8 cellular contexts compared by ENCODE assay signal in genomic region chr16:30649725-30650368, GRCh38. TPM values are rescaled to one million over a fixed set of nuclear protein-coding genes. Genes with fewer than 3 reads are reported as not detected.
DNase-seq lines count a peak whose midpoint lies in the region; ATAC-seq and TF ChIP-seq lines count a peak whose summit lies in the region.

No MANE protein-coding gene starts in this region.

- no peak for DNase-seq in AG04450 (ENCODE audit: low read depth, low spot score)
- peak; percentile 21 for DNase-seq in activated T-helper 2 cell treated with anti-CD3 and anti-CD28 coated beads, Interferon-gamma antibody, Interleukin-2, Interleukin-4, amounts not matched to agents 10 μg/mL and 5 μg/mL and 100 μg/mL, durations not matched to agents 14 hours and 24 hours and 36 hours (ENCODE audit: low spot score)
- no peak for DNase-seq in NCI-H345 (lab: John Stamatoyannopoulos, UW)

- POLR2A ChIA-PET in AG04450 (lab: Yijun Ruan, JAX) = interaction anchor here (0.5 to 2.2 kb wide), 14 partner anchors 9 to 834 kb away, joined by 3 to 18 read pairs (median 4); partner anchors contain the start of genes FBRS, ITGAL, PAGR1 and SRCAP

- H3K36me3 Mint-ChIP-seq in activated T-helper 2 cell treated with anti-CD3 and anti-CD28 coated beads, Interferon-gamma antibody, Interleukin-2, Interleukin-4, amounts not matched to agents 10 μg/mL and 5 μg/mL and 100 μg/mL, durations not matched to agents 14 hours and 24 hours and 36 hours (ENCODE audit: low read depth) = peaks cover 32% of the 10 kb centered on the region
- peaks cover 16% of the 10 kb centered on the region for H3K36me3 Mint-ChIP-seq in stimulated activated memory B cell treated with anti-CD40 and anti-IgM and Interleukin-4, amounts not matched to agents 10 μg/mL and 1 μg/mL and 100 μg/mL, for 72 hours

- intact Hi-C loops in activated T-helper 2 cell treated with anti-CD3 and anti-CD28 coated beads, Interferon-gamma antibody, Interleukin-2, Interleukin-4, amounts not matched to agents 10 μg/mL and 5 μg/mL and 100 μg/mL, durations not matched to agents 14 hours and 24 hours and 36 hours (cut with micrococcal nuclease) = loop anchor here (1.0 kb wide), 4 partner anchors 8 to 280 kb away; partner anchors contain the start of genes FBRS and TBC1D10B

- peak overlapping the region; percentile 50 for H3K4me3 ChIP-seq in AG04450 (ENCODE audit: low read depth, low read length)
- peak overlapping the region; percentile 70 for H3K4me3 ChIP-seq in iPS-15b (ENCODE audit: low read depth, low read length)

- no peaks in the 10 kb centered on the region for H3K27me3 Mint-ChIP-seq in activated T-helper 2 cell treated with anti-CD3 and anti-CD28 coated beads, Interferon-gamma antibody, Interleukin-2, Interleukin-4, amounts not matched to agents 10 μg/mL and 5 μg/mL and 100 μg/mL, durations not matched to agents 14 hours and 24 hours and 36 hours (ENCODE audit: low read depth)
- H3K27me3 Mint-ChIP-seq in stimulated activated memory B cell treated with anti-CD40 and anti-IgM and Interleukin-4, amounts not matched to agents 10 μg/mL and 1 μg/mL and 100 μg/mL, for 72 hours = no peaks in the 10 kb centered on the region

- peak overlapping the region; percentile 89 for H3K27ac ChIP-seq in AG04450 (ENCODE audit: low read depth, low read length)

- no peaks in the 10 kb centered on the region; the same call in 1 of the 2 replicates for H3K9me3 ChIP-seq in AG04450 (ENCODE audit: control insufficient read depth, insufficient read depth, low read length)
- H3K9me3 ChIP-seq in iPS-15b (ENCODE audit: control insufficient read depth, insufficient read depth, low read length) = no peaks in the 10 kb centered on the region

- H3K4me3 Mint-ChIP-seq in activated T-helper 2 cell treated with anti-CD3 and anti-CD28 coated beads, Interferon-gamma antibody, Interleukin-2, Interleukin-4, amounts not matched to agents 10 μg/mL and 5 μg/mL and 100 μg/mL, durations not matched to agents 14 hours and 24 hours and 36 hours (ENCODE audit: low read depth) = peak overlapping the region; percentile 98
- peak overlapping the region; percentile 94 for H3K4me3 Mint-ChIP-seq in stimulated activated memory B cell treated with anti-CD40 and anti-IgM and Interleukin-4, amounts not matched to agents 10 μg/mL and 1 μg/mL and 100 μg/mL, for 72 hours

- H3K4me1 ChIP-seq in iPS-15b (ENCODE audit: control insufficient read depth, insufficient read depth, low read length) = no peaks in the 10 kb centered on the region

- CTCF ChIA-PET in AG04450 (lab: Charles Lee) = interaction anchor here (0.6 to 1.4 kb wide), 4 partner anchors 16 to 200 kb away, joined by 3 to 6 read pairs (median 4); partner anchors contain the start of gene ZNF747

- peaks cover 2% of the 10 kb centered on the region for H3K36me3 ChIP-seq in iPS-15b (ENCODE audit: control insufficient read depth, insufficient read depth, low read length)

- H3K9me3 Mint-ChIP-seq in activated T-helper 2 cell treated with anti-CD3 and anti-CD28 coated beads, Interferon-gamma antibody, Interleukin-2, Interleukin-4, amounts not matched to agents 10 μg/mL and 5 μg/mL and 100 μg/mL, durations not matched to agents 14 hours and 24 hours and 36 hours = no peaks in the 10 kb centered on the region
- H3K9me3 Mint-ChIP-seq in stimulated activated memory B cell treated with anti-CD40 and anti-IgM and Interleukin-4, amounts not matched to agents 10 μg/mL and 1 μg/mL and 100 μg/mL, for 72 hours = no peaks in the 10 kb centered on the region

- no peak for TF ChIP-seq CTCF in AG04450 (IDR thresholded peaks at IDR 0.05; ENCODE audit: low read depth, low read length)

- H3K27me3 ChIP-seq in AG04450 (ENCODE audit: control insufficient read depth, insufficient read depth, low read length) = no peaks in the 10 kb centered on the region
- peaks cover 13% of the 10 kb centered on the region for H3K27me3 ChIP-seq in iPS-15b (ENCODE audit: control insufficient read depth, insufficient read depth, low read length)

- H3K4me1 Mint-ChIP-seq in activated T-helper 2 cell treated with anti-CD3 and anti-CD28 coated beads, Interferon-gamma antibody, Interleukin-2, Interleukin-4, amounts not matched to agents 10 μg/mL and 5 μg/mL and 100 μg/mL, durations not matched to agents 14 hours and 24 hours and 36 hours (ENCODE audit: low read depth) = peaks cover 13% of the 10 kb centered on the region
- peaks cover 23% of the 10 kb centered on the region for H3K4me1 Mint-ChIP-seq in stimulated activated memory B cell treated with anti-CD40 and anti-IgM and Interleukin-4, amounts not matched to agents 10 μg/mL and 1 μg/mL and 100 μg/mL, for 72 hours

- peak overlapping the region; percentile 85 for H3K9ac ChIP-seq in iPS-15b (ENCODE audit: low read depth, low read length)

- ATAC-seq in HG02610 (IDR thresholded peaks at IDR 0.05; ENCODE audit: unreplicated experiment) = peak; percentile 2
- ATAC-seq in stimulated activated memory B cell treated with anti-CD40 and anti-IgM and Interleukin-4, amounts not matched to agents 10 μg/mL and 1 μg/mL and 100 μg/mL, for 72 hours = no peak
- no peak for ATAC-seq in HG02623 (IDR thresholded peaks at IDR 0.05; ENCODE audit: unreplicated experiment)
- ATAC-seq in HG02852 (IDR thresholded peaks at IDR 0.05; ENCODE audit: unreplicated experiment) = no peak

- H3K27ac Mint-ChIP-seq in activated T-helper 2 cell treated with anti-CD3 and anti-CD28 coated beads, Interferon-gamma antibody, Interleukin-2, Interleukin-4, amounts not matched to agents 10 μg/mL and 5 μg/mL and 100 μg/mL, durations not matched to agents 14 hours and 24 hours and 36 hours = peak overlapping the region; percentile 97
- peak overlapping the region; percentile 90 for H3K27ac Mint-ChIP-seq in stimulated activated memory B cell treated with anti-CD40 and anti-IgM and Interleukin-4, amounts not matched to agents 10 μg/mL and 1 μg/mL and 100 μg/mL, for 72 hours

RNA-seq across cellular contexts. Expression of gene PRR14, which starts 0.9 kb away (rescaled TPM):
- polyA plus RNA-seq in AG04450 (2011; rRNA removed) = 4.9 and 6.9 TPM in 2 replicates
- polyA minus RNA-seq in AG04450 (2011; rRNA and poly(A)+ RNA removed) = 3.7 and 3.8 TPM in 2 replicates
- 84.0 and 90.5 TPM in 2 replicates for total RNA-seq in activated T-helper 2 cell treated with anti-CD3 and anti-CD28 coated beads, Interferon-gamma antibody, Interleukin-2, Interleukin-4, amounts not matched to agents 10 μg/mL and 5 μg/mL and 100 μg/mL, durations not matched to agents 14 hours and 24 hours and 36 hours

RNA-seq across cellular contexts. Expression of gene FBRS, which starts 8.4 kb away (rescaled TPM):
- polyA plus RNA-seq in AG04450 (2011; rRNA removed) = 5.0 and 9.0 TPM in 2 replicates
- 13.2 and 18.5 TPM in 2 replicates for polyA minus RNA-seq in AG04450 (2011; rRNA and poly(A)+ RNA removed)
- total RNA-seq in activated T-helper 2 cell treated with anti-CD3 and anti-CD28 coated beads, Interferon-gamma antibody, Interleukin-2, Interleukin-4, amounts not matched to agents 10 μg/mL and 5 μg/mL and 100 μg/mL, durations not matched to agents 14 hours and 24 hours and 36 hours = 107 TPM in 2 replicates

RNA-seq across cellular contexts. Expression of gene ZNF689, which starts 39.7 kb away (rescaled TPM):
- polyA plus RNA-seq in AG04450 (2011; rRNA removed) = 4.0 and 4.2 TPM in 2 replicates
- polyA minus RNA-seq in AG04450 (2011; rRNA and poly(A)+ RNA removed) = 5.0 and 8.0 TPM in 2 replicates
- 11.4 and 12.4 TPM in 2 replicates for total RNA-seq in activated T-helper 2 cell treated with anti-CD3 and anti-CD28 coated beads, Interferon-gamma antibody, Interleukin-2, Interleukin-4, amounts not matched to agents 10 μg/mL and 5 μg/mL and 100 μg/mL, durations not matched to agents 14 hours and 24 hours and 36 hours

RNA-seq across cellular contexts. Expression of gene SRCAP, which starts 49.1 kb away (rescaled TPM):
- polyA plus RNA-seq in AG04450 (2011; rRNA removed) = 3.1 and 5.8 TPM in 2 replicates
- polyA minus RNA-seq in AG04450 (2011; rRNA and poly(A)+ RNA removed) = 12.3 and 17.1 TPM in 2 replicates
- 83.6 TPM in 2 replicates for total RNA-seq in activated T-helper 2 cell treated with anti-CD3 and anti-CD28 coated beads, Interferon-gamma antibody, Interleukin-2, Interleukin-4, amounts not matched to agents 10 μg/mL and 5 μg/mL and 100 μg/mL, durations not matched to agents 14 hours and 24 hours and 36 hours
